14 cellular contexts compared by ENCODE assay signal in the genomic region with DNA sequence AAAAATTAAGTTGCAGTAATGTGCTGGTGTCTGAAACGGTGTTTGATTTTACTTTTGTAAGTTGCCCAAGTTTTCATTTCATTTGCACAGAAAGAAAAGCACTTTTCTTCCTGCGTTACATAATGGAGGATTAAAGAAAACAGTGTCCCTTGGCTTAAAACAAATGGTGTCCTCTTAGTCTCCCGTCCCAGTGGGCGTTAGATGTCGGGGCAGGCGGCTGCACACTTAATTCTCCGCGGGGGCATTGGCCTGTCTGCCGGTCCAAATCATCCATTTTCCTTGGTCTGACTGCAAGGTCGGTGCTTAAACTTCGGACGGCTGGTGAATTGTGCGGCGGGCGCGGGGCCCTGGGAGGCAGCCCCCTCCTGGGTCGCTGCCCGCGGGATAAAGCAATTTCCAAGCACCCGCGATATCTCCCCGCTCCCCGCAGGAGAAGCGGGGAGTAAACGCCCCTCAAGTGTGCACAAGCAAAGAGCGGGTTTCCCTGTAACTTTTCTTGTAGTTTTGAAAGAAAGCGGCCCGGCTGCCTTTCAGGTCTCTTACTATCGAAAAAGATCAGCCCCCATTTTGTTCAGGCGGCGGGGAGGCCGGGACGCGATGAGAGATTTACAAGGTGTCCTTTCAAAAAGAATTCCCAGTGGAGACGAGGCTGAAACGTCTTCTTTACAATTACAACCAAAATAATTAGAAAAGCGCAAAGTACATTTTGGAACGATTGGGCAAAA. TPM values are rescaled to one million over a fixed set of nuclear protein-coding genes. Genes with fewer than 3 reads are reported as not detected.
A peak's percentile ranks its signal among the peaks of the same experiment; 100 is the strongest.
DNase-seq lines count a peak whose midpoint lies in the region; TF ChIP-seq lines count a peak whose summit lies in the region.
"Had no signal": no experiment of that assay in that cellular context is flagged by ENCODE, and none has a peak within 500 bp of the region (broad histone marks: within the 10 kb centered on the region; RNA-seq: fewer than 3 reads in every experiment).

No MANE protein-coding gene starts in this region.

- H3K36me3 ChIP-seq in BLaER1 treated with 17β-estradiol and CSF1 and Interleukin-3, amounts not matched to agents 10 nM and 100 nM, result peaks cover 0 to 44% (median 24%) of the 10 kb centered on the region in 11 experiments; a peak in 14 of 22 replicates
- no peaks in the 10 kb centered on the region for H3K36me3 ChIP-seq in NT2/D1 (ENCODE audit: insufficient read depth, insufficient read length, low read length)
- H3K36me3 ChIP-seq: gastroesophageal sphincter, Peyer's patch, vagina had no signal

- peaks cover 33 to 91% (median 82%) of the 10 kb centered on the region in 11 experiments; a peak in 20 of 22 replicates for H4K20me1 ChIP-seq in BLaER1 treated with 17β-estradiol and CSF1 and Interleukin-3, amounts not matched to agents 10 nM and 100 nM

- H3K4me1 ChIP-seq in BLaER1 treated with 17β-estradiol and CSF1 and Interleukin-3, amounts not matched to agents 10 nM and 100 nM, result peaks cover 29 to 52% (median 41%) of the 10 kb centered on the region in 10 experiments
- H3K4me1 ChIP-seq in NT2/D1 (ENCODE audit: insufficient read depth, insufficient read length), result peaks cover 8% of the 10 kb centered on the region

- H3K9ac ChIP-seq in BLaER1 treated with 17β-estradiol and CSF1 and Interleukin-3, amounts not matched to agents 10 nM and 100 nM, result peak overlapping the region; percentile 78 to 98 (median 94)
- H3K9ac ChIP-seq in NT2/D1 (ENCODE audit: insufficient read length, low read depth), result peak overlapping the region; percentile 50

- peak overlapping the region in 10 of 11 experiments; percentile 82 to 99 (median 94); a peak in 20 of 22 replicates for H3K4me2 ChIP-seq in BLaER1 treated with 17β-estradiol and CSF1 and Interleukin-3, amounts not matched to agents 10 nM and 100 nM

- TF ChIP-seq CTCF in epithelial cell of proximal tubule (conservative IDR thresholded peaks at IDR 0.05; ENCODE audit: low read depth, low read length), result no peak

- peaks cover 99 to 100% (median 100%) of the 10 kb centered on the region in 11 experiments for H3K27me3 ChIP-seq in BLaER1 treated with 17β-estradiol and CSF1 and Interleukin-3, amounts not matched to agents 10 nM and 100 nM
- H3K27me3 ChIP-seq in NT2/D1 (ENCODE audit: insufficient read depth, insufficient read length), result peaks cover 76% of the 10 kb centered on the region

- H3K27ac ChIP-seq in BLaER1 treated with 17β-estradiol and CSF1 and Interleukin-3, amounts not matched to agents 10 nM and 100 nM, result peak overlapping the region; percentile 55 to 97 (median 94); a peak in 21 of 22 replicates
- H3K27ac ChIP-seq: gastroesophageal sphincter, Peyer's patch, vagina had no signal

- peak overlapping the region; percentile 72 to 89 (median 82) for H3K4me3 ChIP-seq in BLaER1 treated with 17β-estradiol and CSF1 and Interleukin-3, amounts not matched to agents 10 nM and 100 nM
- H3K4me3 ChIP-seq in NT2/D1 (ENCODE audit: insufficient read length, low read depth), result peak overlapping the region; percentile 59
- peak overlapping the region; percentile 51 for H3K4me3 ChIP-seq in epithelial cell of proximal tubule (ENCODE audit: low read depth, low read length)
- H3K4me3 ChIP-seq: Peyer's patch had no signal

- no peaks in the 10 kb centered on the region for H3K9me3 ChIP-seq in BLaER1 treated with 17β-estradiol and CSF1 and Interleukin-3, amounts not matched to agents 10 nM and 100 nM (replicated peaks in 1 of 11)
- H3K9me3 ChIP-seq in NT2/D1 (ENCODE audit: insufficient read depth, low read length), result no peaks in the 10 kb centered on the region
- H3K9me3 ChIP-seq: gastroesophageal sphincter, Peyer's patch, vagina had no signal

- DNase-seq in NT2/D1 (ENCODE audit: low read depth, low spot score), result no peak
- no peak for DNase-seq in epithelial cell of proximal tubule (ENCODE audit: low read depth)
- DNase-seq in midbrain (lab: John Stamatoyannopoulos, UW), result peak; percentile 25
- no peak for DNase-seq in activated effector memory CD4-positive, alpha-beta T cell treated with Interleukin-2 at 50 U/mL for 16 hours
- no peak for DNase-seq in activated CD4-positive, alpha-beta T cell treated with anti-CD3 and anti-CD28 coated beads for 1 hour
- DNase-seq in NCI-H226, result no peak
- DNase-seq in NCI-H2081 treated with DMSO at 0.1 percent for 48 hours (lab: John Stamatoyannopoulos, UW), result no peak
- DNase-seq: CD4-positive, CD25-positive, alpha-beta regulatory T cell; NCI-H2029 had no signal

RNA-seq across cellular contexts. Expression of a gene that starts 1.5 kb away (rescaled TPM):
- 18.0 and 22.1 TPM in 2 replicates for total RNA-seq in epithelial cell of proximal tubule
- total RNA-seq: CD4-positive, CD25-positive, alpha-beta regulatory T cell; mononuclear cell; Peyer's patch; vagina had no signal
